Comparison of ENCODE assay signal across 21 cellular contexts in genomic region chr3:71850654-71851053, GRCh38.
"Had no signal": no experiment of that assay in that cellular context is flagged by ENCODE, and none has a peak within 500 bp of the region (broad histone marks: within the 10 kb centered on the region; RNA-seq: fewer than 3 reads in every experiment).

No MANE protein-coding gene starts in this region.

- H3K9me3 Mint-ChIP-seq: natural killer cell; stimulated activated effector memory CD8-positive, alpha-beta T cell treated with anti-CD3 and anti-CD28 coated beads, Interleukin-12 subunit alpha, Interleukin-12 subunit beta, amount 100 ng/mL, for 72 hours; stimulated activated naive CD8-positive, alpha-beta T cell treated with anti-CD3 and anti-CD28 coated beads, Interleukin-15, Interleukin-2, amounts not matched to agents 100 ng/mL and 50 ng/mL, for 24 hours; type B pancreatic cell had no signal

- H3K27ac ChIP-seq: left ventricle myocardium inferior, neural progenitor cell, ovary, right atrium auricular region, right lobe of liver, tibial nerve, vagina had no signal

- H3K9me3 ChIP-seq: ovary, right lobe of liver, vagina had no signal

- H3K9ac ChIP-seq: neural progenitor cell had no signal

- H3K27me3 ChIP-seq: neural progenitor cell, ovary, right atrium auricular region, right lobe of liver, vagina had no signal

- H3K4me2 ChIP-seq: neural progenitor cell, smooth muscle cell had no signal

- H3K27ac Mint-ChIP-seq: mesothelial cell of epicardium; naive B cell; natural killer cell; neural progenitor cell; progenitor cell of endocrine pancreas; stimulated activated effector memory CD8-positive, alpha-beta T cell treated with anti-CD3 and anti-CD28 coated beads, Interleukin-12 subunit alpha, Interleukin-12 subunit beta, amount 100 ng/mL, for 72 hours; stimulated activated naive CD8-positive, alpha-beta T cell treated with anti-CD3 and anti-CD28 coated beads, Interleukin-15, Interleukin-2, amounts not matched to agents 100 ng/mL and 50 ng/mL, for 24 hours; type B pancreatic cell had no signal

- DNase-seq: islet precursor cell; left ventricle myocardium inferior; mesendoderm; naive B cell; natural killer cell; nephron progenitor cell; ovary; right lobe of liver; stimulated activated CD4-positive, alpha-beta T cell treated with anti-CD3 and anti-CD28 coated beads, Interleukin-4, amount 100 ng/mL, for 24 hours; stimulated activated naive CD4-positive, alpha-beta T cell had no signal

- H3K4me3 ChIP-seq: left ventricle myocardium inferior, lung, neural progenitor cell, ovary, right atrium auricular region, right lobe of liver, smooth muscle cell, tibial nerve, vagina had no signal

- H3K4me1 ChIP-seq: left ventricle myocardium inferior, neural progenitor cell, right atrium auricular region, right lobe of liver, tibial nerve, vagina had no signal

- H3K4me1 Mint-ChIP-seq: mesothelial cell of epicardium; naive B cell; natural killer cell; nephron progenitor cell; stimulated activated effector memory CD8-positive, alpha-beta T cell treated with anti-CD3 and anti-CD28 coated beads, Interleukin-12 subunit alpha, Interleukin-12 subunit beta, amount 100 ng/mL, for 72 hours had no signal

- H3K36me3 ChIP-seq: left ventricle myocardium inferior, neural progenitor cell, ovary, right atrium auricular region, right lobe of liver, tibial nerve, vagina had no signal

- H3K4me3 Mint-ChIP-seq: mesothelial cell of epicardium; naive B cell; natural killer cell; nephron progenitor cell; neural progenitor cell; stimulated activated effector memory CD8-positive, alpha-beta T cell treated with anti-CD3 and anti-CD28 coated beads, Interleukin-12 subunit alpha, Interleukin-12 subunit beta, amount 100 ng/mL, for 72 hours; stimulated activated naive CD8-positive, alpha-beta T cell treated with anti-CD3 and anti-CD28 coated beads, Interleukin-15, Interleukin-2, amounts not matched to agents 100 ng/mL and 50 ng/mL, for 24 hours; type B pancreatic cell had no signal

- H3K36me3 Mint-ChIP-seq: mesothelial cell of epicardium; naive B cell; natural killer cell; neural progenitor cell; stimulated activated effector memory CD8-positive, alpha-beta T cell treated with anti-CD3 and anti-CD28 coated beads, Interleukin-12 subunit alpha, Interleukin-12 subunit beta, amount 100 ng/mL, for 72 hours; type B pancreatic cell had no signal

- ATAC-seq: natural killer cell; right lobe of liver; stimulated activated effector memory CD8-positive, alpha-beta T cell treated with anti-CD3 and anti-CD28 coated beads, Interleukin-12 subunit alpha, Interleukin-12 subunit beta, amount 100 ng/mL, for 72 hours had no signal
